8 cellular contexts compared by ENCODE assay signal in the genomic region with DNA sequence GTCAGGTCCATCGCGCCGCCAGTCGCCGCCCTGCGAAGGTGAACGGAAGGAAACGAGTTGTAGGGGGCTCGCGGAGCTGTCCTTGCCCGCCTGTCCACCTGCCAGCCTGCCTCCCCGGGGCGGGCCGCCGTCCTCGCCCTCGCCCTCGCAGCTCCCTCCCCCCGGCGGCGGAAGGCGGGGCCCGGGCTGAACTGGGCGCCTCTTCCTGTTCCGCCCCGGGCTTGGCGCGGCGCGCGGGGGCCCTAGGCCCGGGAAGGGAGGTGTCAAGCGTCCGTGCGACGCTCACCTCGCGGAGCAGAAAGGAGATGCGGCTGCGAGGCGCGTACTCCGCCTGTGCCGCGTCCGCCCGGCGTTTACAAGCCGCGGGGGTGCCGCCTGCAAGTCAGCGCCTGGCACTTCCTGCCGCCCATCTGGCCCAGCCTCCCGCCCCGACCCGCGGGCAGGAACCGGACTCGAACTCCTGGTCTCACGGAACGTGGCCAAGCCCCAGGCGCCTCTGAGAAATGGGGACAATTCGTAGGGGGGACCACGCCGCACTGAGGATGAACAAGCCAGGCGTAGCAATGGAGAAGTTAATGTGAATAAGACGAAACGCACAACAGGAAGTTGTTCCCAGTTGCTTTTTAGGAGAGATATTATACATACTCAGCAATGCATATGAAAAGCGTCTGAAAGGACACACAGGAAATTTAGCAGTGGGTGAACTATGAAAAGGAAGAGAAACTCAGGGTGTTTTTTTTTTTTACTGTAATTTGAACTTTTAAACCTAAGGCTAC. TPM values are rescaled to one million over a fixed set of nuclear protein-coding genes. Genes with fewer than 3 reads are reported as not detected.
DNase-seq lines count a peak whose midpoint lies in the region; ATAC-seq and TF ChIP-seq lines count a peak whose summit lies in the region.

A gene (minus strand): TSS at position 108 of the 776 bp plus-strand sequence. CDS start 97 bp downstream, at position 11.

- ATAC-seq in GM19023 (IDR thresholded peaks at IDR 0.05; ENCODE audit: unreplicated experiment) (peak; percentile 78), HG03175 (IDR thresholded peaks at IDR 0.05; ENCODE audit: unreplicated experiment) (peak; percentile 68)

- TF ChIP-seq CTCF in AG10803 (conservative IDR thresholded peaks at IDR 0.05; ENCODE audit: low read length) (no peak), kidney epithelial cell (IDR thresholded peaks at IDR 0.05; ENCODE audit: insufficient read depth, low read length, poor library complexity, severe bottlenecking) (no peak)

- no peaks in the 10 kb centered on the region for H3K36me3 ChIP-seq in kidney epithelial cell (ENCODE audit: control insufficient read depth, insufficient read depth, low read length)

- DNase-seq in AG10803 (ENCODE audit: low read depth) (peak; percentile 83), NCI-H446 (lab: John Stamatoyannopoulos, UW) (peak; percentile 52 to 85), cerebellar cortex (ENCODE audit: low spot score) (peak; percentile 82), kidney epithelial cell (ENCODE audit: low read depth) (no peak)
- peak; percentile 91 for DNase-seq in activated CD4-positive, CD25-positive, alpha-beta regulatory T cell treated with anti-CD3 and anti-CD28 coated beads, Interleukin-2, amount 50 U/mL, for 72 hours
- DNase-seq in stimulated activated CD4-positive, alpha-beta T cell treated with anti-CD3 and anti-CD28 coated beads, Interleukin-15, amount 100 ng/mL, for 48 hours (ENCODE audit: low read depth in 2 of 2) = peak; percentile 77 to 84

- H3K4me3 ChIP-seq in AG10803 (ENCODE audit: low read length) (peak within 1 kb of the TSS; percentile 93), kidney epithelial cell (ENCODE audit: low read depth, low read length) (peak within 1 kb of the TSS; percentile 63)

- H3K27me3 ChIP-seq in kidney epithelial cell (ENCODE audit: control insufficient read depth, insufficient read depth, low read length) = no peaks in the 10 kb centered on the region

RNA-seq across cellular contexts. Expression of the gene that starts here (rescaled TPM):
- total RNA-seq in kidney epithelial cell = 54.2 and 55.3 TPM in 2 replicates
